Comparison of ENCODE assay signal across 13 cellular contexts in genomic region chr5:643351-643801, GRCh38. TPM values are rescaled to one million over a fixed set of nuclear protein-coding genes. Genes with fewer than 3 reads are reported as not detected.
DNase-seq lines count a peak whose midpoint lies in the region; ATAC-seq and TF ChIP-seq lines count a peak whose summit lies in the region.
"Had no signal": no experiment of that assay in that cellular context is flagged by ENCODE, and none has a peak within 500 bp of the region (broad histone marks: within the 10 kb centered on the region; RNA-seq: fewer than 3 reads in every experiment).

No MANE protein-coding gene starts in this region.

- peak; percentile 51 for TF ChIP-seq CTCF in OCI-LY1 (IDR thresholded peaks at IDR 0.05; ENCODE audit: low read length)

- H4K20me1 ChIP-seq in OCI-LY1 (ENCODE audit: insufficient read depth, low read length), result no peaks in the 10 kb centered on the region

- intact Hi-C loops in sciatic nerve (cut with DNase I), result no loop called here

- peaks cover 19% of the 10 kb centered on the region for H3K4me1 ChIP-seq in OCI-LY1 (ENCODE audit: insufficient read depth, low read length, severe bottlenecking)
- H3K4me1 ChIP-seq: heart left ventricle, right lobe of liver had no signal

- no peaks in the 10 kb centered on the region for H3K79me2 ChIP-seq in OCI-LY1 (ENCODE audit: insufficient read depth, low read length)

- H3K4me2 ChIP-seq in OCI-LY1 (ENCODE audit: low read length), result peak overlapping the region; percentile 49

- no peaks in the 10 kb centered on the region for H3K9me3 ChIP-seq in OCI-LY1 (ENCODE audit: low read length)
- H3K9me3 ChIP-seq: heart left ventricle, right lobe of liver had no signal

- no peaks in the 10 kb centered on the region for H3F3A ChIP-seq in OCI-LY1 (ENCODE audit: insufficient read depth, low read length)

- H3K27ac ChIP-seq in OCI-LY1 (ENCODE audit: low read depth, low read length, poor library complexity, severe bottlenecking), result peak overlapping the region; percentile 53
- H3K27ac ChIP-seq: heart left ventricle, right lobe of liver had no signal

- no peaks in the 10 kb centered on the region for H3K9me2 ChIP-seq in OCI-LY1 (ENCODE audit: low read depth, low read length)

- H3K4me3 ChIP-seq in OCI-LY1 (ENCODE audit: low read depth, low read length, poor library complexity, severe bottlenecking), result peak overlapping the region; percentile 16
- H3K4me3 ChIP-seq: heart left ventricle, right lobe of liver had no signal

- no peak overlapping the region for H2AFZ ChIP-seq in OCI-LY1 (ENCODE audit: low read length)

- H3K9ac ChIP-seq in OCI-LY1 (ENCODE audit: low read length), result no peak overlapping the region; the same call in 1 of the 2 replicates

- peak; percentile 57 for DNase-seq in DMS79 treated with DMSO at 0.1 percent for 48 hours (lab: John Stamatoyannopoulos, UW)
- no peak for DNase-seq in hippocampal formation (lab: John Stamatoyannopoulos, UW)
- no peak for DNase-seq in T-helper 1 cell
- DNase-seq in NOMO-1 treated with dmso at 0.1 percent for 144 hours (lab: John Stamatoyannopoulos, UW; ENCODE audit: unreplicated experiment), result no peak
- DNase-seq in sciatic nerve (ENCODE audit: low spot score), result no peak
- DNase-seq: activated CD4-positive, CD25-positive, alpha-beta regulatory T cell treated with anti-CD3 and anti-CD28 coated beads, Interleukin-2, amount 50 U/mL, for 72 hours; activated naive CD8-positive, alpha-beta T cell treated with anti-CD3 and anti-CD28 coated beads, Interleukin-2, amount 10 ng/mL, durations not matched to agents 7 days and 5 days; CD4-positive, CD25-positive, alpha-beta regulatory T cell; heart left ventricle had no signal

- peaks cover 70% of the 10 kb centered on the region for H3K36me3 ChIP-seq in OCI-LY1 (ENCODE audit: insufficient read depth, low read length)

- H3K27me3 ChIP-seq in OCI-LY1 (ENCODE audit: insufficient read depth, low read length), result no peaks in the 10 kb centered on the region
- H3K27me3 ChIP-seq: heart left ventricle, right lobe of liver had no signal

- ATAC-seq in GM19351 (IDR thresholded peaks at IDR 0.05; ENCODE audit: unreplicated experiment), result peak; percentile 32
- ATAC-seq in HG03045 (IDR thresholded peaks at IDR 0.05; ENCODE audit: unreplicated experiment), result peak; percentile 11
- no peak for ATAC-seq in sciatic nerve
- ATAC-seq: heart left ventricle had no signal

RNA-seq across cellular contexts. Expression of gene CEP72, which starts 31.2 kb away (rescaled TPM):
- total RNA-seq in sciatic nerve, result 7.5 TPM

RNA-seq across cellular contexts. Expression of gene TPPP, which starts 49.8 kb away (rescaled TPM):
- 3.4 TPM for total RNA-seq in sciatic nerve
